6 cellular contexts compared by ENCODE assay signal in genomic region chr7:101105248-101105647, GRCh38. TPM values are rescaled to one million over a fixed set of nuclear protein-coding genes. Genes with fewer than 3 reads are reported as not detected.
DNase-seq lines count a peak whose midpoint lies in the region; ATAC-seq, FAIRE-seq and TF ChIP-seq lines count a peak whose summit lies in the region.
"Not testable (repeated sequence)": the region's sequence is repeated elsewhere in the genome, so short reads cannot be mapped to it uniquely, and the experiment has no call there.

No MANE protein-coding gene starts in this region.

- not testable (repeated sequence) for H4K12ac ChIP-seq in trophoblast cell (ENCODE audit: low read depth, low read length)

- peak overlapping the region; percentile 33 for H2BK12ac ChIP-seq in trophoblast cell (ENCODE audit: low read length)

- CTCF ChIA-PET in A549 (lab: Yijun Ruan, JAX): interaction anchor here (0.9 to 20.0 kb wide), 4 partner anchors 9 to 87 kb away, joined by 3 to 600 read pairs (median 12); partner anchors contain the start of gene SERPINE1
- CTCF ChIA-PET in IMR-90 (lab: Yijun Ruan, JAX); K562 (lab: Yijun Ruan, JAX; ENCODE audit: low intra/inter-chr PET ratio): not testable (repeated sequence)

- peak overlapping the region; percentile 94 to 99 for H3K27ac ChIP-seq in A549
- not testable (repeated sequence) for H3K27ac ChIP-seq in IMR-90 (ENCODE audit: insufficient read depth, low read length); K562 (ENCODE audit: extremely low read depth, low read depth, low read length); trophoblast cell (ENCODE audit: low read depth, low read length)
- H3K27ac ChIP-seq in foreskin keratinocyte: peak overlapping the region; percentile 48
- peak overlapping the region in 2 of 3 donors; percentile 94 to 98 for H3K27ac ChIP-seq in right lobe of liver

- peak overlapping the region; percentile 82 for H2AFZ ChIP-seq in IMR-90 (replicated peaks; ENCODE audit: low read length, poor library complexity)
- H2AFZ ChIP-seq in K562 (ENCODE audit: low read depth, low read length): 0 out of 2 replicates have a peak overlapping the region, but pooled peaks have one; percentile 43
- H2AFZ ChIP-seq in trophoblast cell (ENCODE audit: insufficient read depth, low read length, poor library complexity): not testable (repeated sequence)

- not testable (repeated sequence) for TF ChIP-seq CTCF in A549 (IDR thresholded peaks at IDR 0.05); IMR-90 (conservative IDR thresholded peaks at IDR 0.05; ENCODE audit: low read depth, low read length); K562 (IDR thresholded peaks at IDR 0.05 in 2 of 3, conservative IDR thresholded peaks at IDR 0.05 in 1 of 3; ENCODE audit: insufficient read depth in 2 of 3, low read depth in 1 of 3, low read length in 3 of 3); foreskin keratinocyte (conservative IDR thresholded peaks at IDR 0.05); right lobe of liver (IDR thresholded peaks at IDR 0.05)

- not testable (repeated sequence) for H3K79me2 ChIP-seq in K562 (ENCODE audit: control insufficient read depth, insufficient read depth, low read length); trophoblast cell (ENCODE audit: control insufficient read depth, insufficient read depth, low read length, poor library complexity)

- H2BK120ac ChIP-seq in IMR-90 (ENCODE audit: low read depth, low read length): peak overlapping the region; percentile 80
- H2BK120ac ChIP-seq in trophoblast cell (ENCODE audit: insufficient read depth, low read length, poor library complexity): not testable (repeated sequence)

- TF ChIP-seq RAD21 in A549 (conservative IDR thresholded peaks at IDR 0.05 in 1 of 2, IDR thresholded peaks at IDR 0.05 in 1 of 2); IMR-90 (IDR thresholded peaks at IDR 0.05; ENCODE audit: low read length); K562 (CRISPR knock-in tag; conservative IDR thresholded peaks at IDR 0.05 in 1 of 2, IDR thresholded peaks at IDR 0.05 in 1 of 2): not testable (repeated sequence)

- peak overlapping the region; percentile 33; the same call in 1 of the 2 replicates for H3K23ac ChIP-seq in IMR-90 (ENCODE audit: low read depth, low read length)
- not testable (repeated sequence) for H3K23ac ChIP-seq in trophoblast cell (ENCODE audit: low read length)

- not testable (repeated sequence) for H3K18ac ChIP-seq in IMR-90 (ENCODE audit: low read depth, low read length); trophoblast cell (ENCODE audit: low read length)

- H3K4me3 ChIP-seq in A549; IMR-90 (ENCODE audit: insufficient read depth, low read depth, low read length); K562; right lobe of liver; trophoblast cell (ENCODE audit: low read depth, low read length): not testable (repeated sequence)

- H3K36me3 ChIP-seq in IMR-90 (ENCODE audit: control insufficient read depth, insufficient read depth, low read length); K562 (ENCODE audit: control insufficient read depth, insufficient read depth, low read length); right lobe of liver; trophoblast cell (ENCODE audit: control insufficient read depth in 1 of 2, insufficient read depth in 2 of 2, low read length in 2 of 2): not testable (repeated sequence)

- H3K4ac ChIP-seq in IMR-90 (ENCODE audit: low read depth, low read length): peak overlapping the region; percentile 78
- H3K4ac ChIP-seq in trophoblast cell (ENCODE audit: low read depth, low read length): not testable (repeated sequence)

- peak overlapping the region; percentile 83 for H4K91ac ChIP-seq in IMR-90 (ENCODE audit: insufficient read depth, low read depth, low read length)
- peak overlapping the region; percentile 25 for H4K91ac ChIP-seq in trophoblast cell (ENCODE audit: low read depth, low read length)

- H2BK5ac ChIP-seq in IMR-90 (ENCODE audit: low read depth, low read length, poor library complexity, severe bottlenecking): peak overlapping the region; percentile 17
- H2BK5ac ChIP-seq in trophoblast cell (ENCODE audit: low read depth, low read length, poor library complexity): not testable (repeated sequence)

- H3K9ac ChIP-seq in IMR-90 (ENCODE audit: low read depth, low read length); K562 (ENCODE audit: insufficient read depth in 1 of 2, low read depth in 2 of 2, low read length in 2 of 2); trophoblast cell (ENCODE audit: low read length): not testable (repeated sequence)

- WGBS in A549 (ENCODE audit: missing lambda C conversion rate): 74% methylated on average over 5 of the region's 5 CpGs
- WGBS in IMR-90 (ENCODE audit: extremely low coverage in 2 of 2, insufficient read length in 1 of 2), 2 experiments: 80% methylated on average over 3 of the region's 5 CpGs; no CpG with 5 or more reads in 1 of the 2 experiments
- 46% methylated on average over 5 of the region's 5 CpGs for WGBS in K562 (ENCODE audit: insufficient coverage, low coverage, missing lambda C conversion rate)
- 77% methylated on average over 4 of the region's 5 CpGs for WGBS in right lobe of liver (ENCODE audit: insufficient coverage, low coverage, low lambda C conversion rate, missing lambda C conversion rate)
- no CpG with 5 or more reads among the region's 5 CpGs for WGBS in trophoblast cell (ENCODE audit: extremely low coverage, insufficient coverage, insufficient read length)

- H2BK20ac ChIP-seq in IMR-90 (ENCODE audit: low read depth, low read length): peak overlapping the region; percentile 75

- not testable (repeated sequence) for BruUV-seq in IMR-90 (replicated peaks; lab: Mats Ljungman, UMichigan); K562 (replicated peaks; lab: Mats Ljungman, UMichigan)

- POLR2A ChIA-PET in A549 (lab: Yijun Ruan, JAX) (interaction anchor here (1.2 to 1.9 kb wide), 2 partner anchors 12 to 21 kb away, joined by 4 to 8 read pairs; partner anchors contain the start of gene SERPINE1), K562 (lab: Yijun Ruan, JAX) (interaction anchor here (1.2 kb wide), 1 partner anchor 9 kb away, joined by 5 read pairs; no protein-coding TSS in a partner anchor)
- POLR2A ChIA-PET in IMR-90 (lab: Charles Lee; ENCODE audit: unreplicated experiment): not testable (repeated sequence)

- H2AK9ac ChIP-seq in IMR-90 (replicated peaks; ENCODE audit: low read depth, low read length, poor library complexity): peak overlapping the region; percentile 90

- H2AK5ac ChIP-seq in IMR-90 (ENCODE audit: low read depth, low read length): peak overlapping the region; percentile 91
- not testable (repeated sequence) for H2AK5ac ChIP-seq in trophoblast cell (ENCODE audit: low read length)

- DNase-seq in A549 (ENCODE audit: low read depth in 1 of 2, low spot score in 1 of 2); IMR-90; K562 (ENCODE audit: extremely low read depth in 1 of 4, low spot score in 3 of 4); foreskin keratinocyte; right lobe of liver; trophoblast cell: not testable (repeated sequence)

- peaks cover 15% of the 10 kb centered on the region for H3K9me1 ChIP-seq in IMR-90 (ENCODE audit: insufficient read depth, low read length)
- not testable (repeated sequence) for H3K9me1 ChIP-seq in K562 (ENCODE audit: control insufficient read depth, insufficient read depth, low read length)

- H4K20me1 ChIP-seq in IMR-90 (ENCODE audit: insufficient read depth, low read length); K562 (replicated peaks; ENCODE audit: control insufficient read depth, insufficient read depth, low read length): not testable (repeated sequence)

- H3K4me2 ChIP-seq in A549; IMR-90 (ENCODE audit: low read depth, low read length); K562 (ENCODE audit: insufficient read depth, low read length); trophoblast cell (ENCODE audit: low read length): not testable (repeated sequence)

- intact Hi-C loops in IMR-90 (cut with micrococcal nuclease); K562 (cut with micrococcal nuclease); right lobe of liver (cut with DNase I): not testable (repeated sequence)

- not testable (repeated sequence) for TF ChIP-seq EP300 in A549 (IDR thresholded peaks at IDR 0.05); K562 (IDR thresholded peaks at IDR 0.05; ENCODE audit: low read length)

- FAIRE-seq in A549 (lab: Jason Lieb, UNC); K562 (lab: Jason Lieb, UNC): not testable (repeated sequence)

- peak overlapping the region; percentile 91 for H2BK15ac ChIP-seq in IMR-90 (ENCODE audit: low read depth, low read length)

- not testable (repeated sequence) for H3K9me3 ChIP-seq in A549; IMR-90 (ENCODE audit: control insufficient read depth, insufficient read depth, low read length); K562 (replicated peaks; ENCODE audit: control insufficient read depth, insufficient read depth, low read depth, low read length); right lobe of liver; trophoblast cell (ENCODE audit: insufficient read depth, low read depth, low read length)

- ATAC-seq in A549; IMR-90 (ENCODE audit: low read depth); K562; foreskin keratinocyte; right lobe of liver: not testable (repeated sequence)

- H3K4me1 ChIP-seq in A549 (peaks cover 70% of the 10 kb centered on the region), IMR-90 (ENCODE audit: control insufficient read depth, insufficient read depth, low read length) (peaks cover 18% of the 10 kb centered on the region), K562 (replicated peaks in 1 of 2; ENCODE audit: control insufficient read depth in 2 of 2, insufficient read depth in 2 of 2, low read length in 2 of 2) (peaks cover 28 to 36% of the 10 kb centered on the region in 2 experiments), foreskin keratinocyte (peaks cover 29% of the 10 kb centered on the region), right lobe of liver (peaks cover 0 to 46% (median 20%) of the 10 kb centered on the region in 4 donors), trophoblast cell (ENCODE audit: control insufficient read depth in 1 of 2, insufficient read depth in 2 of 2, low read length in 2 of 2) (peaks cover 17 to 18% of the 10 kb centered on the region in 2 experiments)

- not testable (repeated sequence) for TF ChIP-seq POLR2A in A549 (IDR thresholded peaks at IDR 0.05; ENCODE audit: low read length); IMR-90 (IDR thresholded peaks at IDR 0.05; ENCODE audit: low read depth, low read length); K562 (conservative IDR thresholded peaks at IDR 0.05); right lobe of liver (IDR thresholded peaks at IDR 0.05)

- H4K8ac ChIP-seq in IMR-90 (ENCODE audit: low read depth in 2 of 2, low read length in 2 of 2): peak overlapping the region; percentile 30 to 77; a peak in 2 of 4 replicates
- H4K8ac ChIP-seq in trophoblast cell (ENCODE audit: low read depth, low read length): not testable (repeated sequence)

- dilution Hi-C loops in IMR-90 (cut with HindIII; ENCODE audit: low sequenced_read_pairs, unreplicated experiment): not testable (repeated sequence)

- not testable (repeated sequence) for H4K5ac ChIP-seq in IMR-90 (ENCODE audit: low read depth, low read length)

- H3K79me1 ChIP-seq in IMR-90 (ENCODE audit: low read depth in 1 of 2, low read length in 2 of 2): peaks cover 11 to 38% of the 10 kb centered on the region in 2 experiments; a peak in 3 of 4 replicates
- peaks cover 18% of the 10 kb centered on the region for H3K79me1 ChIP-seq in trophoblast cell (ENCODE audit: low read length)

- not testable (repeated sequence) for H3K27me3 ChIP-seq in IMR-90 (ENCODE audit: control insufficient read depth, insufficient read depth, low read length); K562 (ENCODE audit: control insufficient read depth in 2 of 2, insufficient read depth in 2 of 2, low read length in 2 of 2); foreskin keratinocyte; right lobe of liver; trophoblast cell (ENCODE audit: insufficient read depth, low read length)

- in situ Hi-C loops in IMR-90 (cut with MboI; ENCODE audit: low sequenced_read_pairs): loop anchor here (25.0 kb wide), 1 partner anchor 668 kb away; the partner anchor contains the start of genes MEPCE, PPP1R35 and ZCWPW1
- in situ Hi-C loops in K562 (cut with MboI): not testable (repeated sequence)

- H3K14ac ChIP-seq in IMR-90 (replicated peaks; ENCODE audit: low read depth, low read length): peak overlapping the region; percentile 68; the same call in 1 of the 2 replicates
- H3K14ac ChIP-seq in trophoblast cell (ENCODE audit: low read length): not testable (repeated sequence)

- not testable (repeated sequence) for H3K56ac ChIP-seq in IMR-90 (ENCODE audit: extremely low read depth, insufficient read depth, low read length)

RNA-seq across cellular contexts. Expression of gene TRIM56, which starts 20.0 kb away (rescaled TPM):
- polyA plus RNA-seq in A549 (2011; rRNA removed) (3.9 and 5.2 TPM in 2 replicates), A549 (2017; fragmentation: RNase III; extraction: RNeasy Plus Mini Kit Qiagen cat#74134 plus additional on column Dnase treatment) (15.6 to 17.8 TPM (median 16.5 TPM) in 3 replicates), IMR-90 (2012; rRNA removed) (4.7 and 5.9 TPM in 2 replicates), K562 (2011; rRNA removed) (4.5 and 6.4 TPM in 2 replicates), K562 (2014; fragmentation: Illumina TruSeq; extraction: Trizol) (13.3 and 15.1 TPM in 2 replicates), K562 (2014; fragmentation: Nextera tagmentation; extraction: Ambion mirVana) (1 to 10 TPM; 2.0 to 2.7 TPM), K562 (2014; rRNA removed) (10.3 and 12.5 TPM in 2 replicates), foreskin keratinocyte (5.4 and 5.9 TPM in 2 replicates)
- 3.2 and 4.2 TPM in 2 replicates for polyA plus RNA-seq in A549 (2012; cell fraction: cytosol; rRNA removed)
- 8.2 and 9.8 TPM in 2 replicates for polyA plus RNA-seq in A549 (2012; cell fraction: nucleus; rRNA removed)
- 8.1 and 14.2 TPM in 2 replicates for polyA minus RNA-seq in A549 (2011; rRNA and poly(A)+ RNA removed)
- total RNA-seq in IMR-90 (2012; rRNA removed) (3.9 and 4.4 TPM in 2 replicates), K562 (2014; rRNA removed) (13.3 and 13.8 TPM in 2 replicates), K562 (2014; rRNA removed; fragmentation: Illumina TruSeq; extraction: Trizol) (8.2 and 11.6 TPM in 2 replicates), K562 (2015; rRNA removed; fragmentation: Illumina TruSeq; extraction: Trizol) (10.4 and 12.1 TPM in 2 replicates), K562 (2021) (26.6 and 29.7 TPM in 2 replicates), foreskin keratinocyte (13.2 and 14.6 TPM in 2 replicates), right lobe of liver (10 to 100 TPM in 5 of 6 experiments, 1 to 10 TPM in 1; 9.2 to 19.7 (median 17.6) TPM)
- 2.7 and 2.9 TPM in 2 replicates for polyA plus RNA-seq in IMR-90 (2012; cell fraction: cytosol; rRNA removed)
- 10.6 and 11.6 TPM in 2 replicates for polyA plus RNA-seq in IMR-90 (2012; cell fraction: nucleus; rRNA removed; ENCODE audit: low replicate concordance)
- total RNA-seq in K562 (2011; cell fraction: chromatin; rRNA removed; ENCODE audit: low replicate concordance): 30.8 and 42.4 TPM in 2 replicates
- total RNA-seq in K562 (2011; cell fraction: nucleolus; rRNA removed): 23.3 and 25.4 TPM in 2 replicates
- 26.5 and 28.8 TPM in 2 replicates for total RNA-seq in K562 (2011; cell fraction: nucleoplasm; rRNA removed)
- polyA plus RNA-seq in K562 (2011; cell fraction: cytosol; rRNA removed): 2.3 and 6.2 TPM in 2 replicates
- polyA plus RNA-seq in K562 (2011; cell fraction: nucleus; rRNA removed): 5.8 and 11.0 TPM in 2 replicates
- 23.0 and 23.6 TPM in 2 replicates for polyA plus RNA-seq in K562 (2012)
- polyA minus RNA-seq in K562 (2011; rRNA and poly(A)+ RNA removed): 9.8 and 19.8 TPM in 2 replicates
- 5.8 and 8.5 TPM in 2 replicates for polyA minus RNA-seq in K562 (2011; cell fraction: cytosol; rRNA and poly(A)+ RNA removed)
- polyA minus RNA-seq in K562 (2011; cell fraction: nucleus; rRNA and poly(A)+ RNA removed): 7.5 and 7.7 TPM in 2 replicates
- 5.4 and 5.8 TPM in 2 replicates for polyA plus RNA-seq in trophoblast cell (2013)

RNA-seq across cellular contexts. Expression of gene SERPINE1, which starts 21.7 kb away (rescaled TPM):
- polyA plus RNA-seq in A549 (2011; rRNA removed) (300 and 355 TPM in 2 replicates), A549 (2017; fragmentation: RNase III; extraction: RNeasy Plus Mini Kit Qiagen cat#74134 plus additional on column Dnase treatment) (286 to 399 TPM (median 346 TPM) in 3 replicates), IMR-90 (2012; rRNA removed) (2,783 and 2,870 TPM in 2 replicates), K562 (2011; rRNA removed) (2.2 and 4.8 TPM in 2 replicates), K562 (2014; fragmentation: Illumina TruSeq; extraction: Trizol) (1.0 and 1.1 TPM in 2 replicates), K562 (2014; fragmentation: Nextera tagmentation; extraction: Ambion mirVana) (1 to 10 TPM in 1 of 2 experiments, under 1 TPM in 1; 0.89 to 1.6 TPM), K562 (2014; rRNA removed) (0.54 and 0.62 TPM in 2 replicates), foreskin keratinocyte (170 and 271 TPM in 2 replicates)
- 315 and 419 TPM in 2 replicates for polyA plus RNA-seq in A549 (2012; cell fraction: cytosol; rRNA removed)
- polyA plus RNA-seq in A549 (2012; cell fraction: nucleus; rRNA removed): 684 and 700 TPM in 2 replicates
- 377 and 382 TPM in 2 replicates for polyA minus RNA-seq in A549 (2011; rRNA and poly(A)+ RNA removed)
- total RNA-seq in IMR-90 (2012; rRNA removed) (1,441 and 1,485 TPM in 2 replicates), K562 (2014; rRNA removed) (0.73 and 0.91 TPM in 2 replicates), K562 (2014; rRNA removed; fragmentation: Illumina TruSeq; extraction: Trizol) (0.44 and 0.67 TPM in 2 replicates), K562 (2015; rRNA removed; fragmentation: Illumina TruSeq; extraction: Trizol) (0.22 and 0.23 TPM in 2 replicates), K562 (2021) (0.98 and 1.3 TPM in 2 replicates), foreskin keratinocyte (265 and 427 TPM in 2 replicates), right lobe of liver (100 to 1,000 TPM in 3 of 6 experiments, 10 to 100 TPM in 2, 1 to 10 TPM in 1; 5.4 to 497 (median 98.6) TPM)
- 1,325 and 1,597 TPM in 2 replicates for polyA plus RNA-seq in IMR-90 (2012; cell fraction: cytosol; rRNA removed)
- polyA plus RNA-seq in IMR-90 (2012; cell fraction: nucleus; rRNA removed; ENCODE audit: low replicate concordance): 924 and 1,074 TPM in 2 replicates
- total RNA-seq in K562 (2011; cell fraction: chromatin; rRNA removed; ENCODE audit: low replicate concordance): 3.1 and 8.6 TPM in 2 replicates
- total RNA-seq in K562 (2011; cell fraction: nucleolus; rRNA removed): 5.8 and 14.3 TPM in 2 replicates
- 5.1 and 8.0 TPM in 2 replicates for total RNA-seq in K562 (2011; cell fraction: nucleoplasm; rRNA removed)
- 3.0 and 10.7 TPM in 2 replicates for polyA plus RNA-seq in K562 (2011; cell fraction: cytosol; rRNA removed)
- 1.2 and 5.4 TPM in 2 replicates for polyA plus RNA-seq in K562 (2011; cell fraction: nucleus; rRNA removed)
- 2.2 and 4.3 TPM in 2 replicates for polyA plus RNA-seq in K562 (2012)
- polyA minus RNA-seq in K562 (2011; rRNA and poly(A)+ RNA removed): 1.5 and 6.2 TPM in 2 replicates
- polyA minus RNA-seq in K562 (2011; cell fraction: cytosol; rRNA and poly(A)+ RNA removed): 5.0 and 5.4 TPM in 2 replicates
- polyA minus RNA-seq in K562 (2011; cell fraction: nucleus; rRNA and poly(A)+ RNA removed): 0.44 and 1.6 TPM in 2 replicates
- 148 and 173 TPM in 2 replicates for polyA plus RNA-seq in trophoblast cell (2013)

RNA-seq across cellular contexts. Expression of gene AP1S1, which starts 49.0 kb away (rescaled TPM):
- polyA plus RNA-seq in A549 (2011; rRNA removed): 107 and 128 TPM in 2 replicates
- polyA plus RNA-seq in A549 (2012; cell fraction: cytosol; rRNA removed): 163 and 166 TPM in 2 replicates
- polyA plus RNA-seq in A549 (2012; cell fraction: nucleus; rRNA removed): 79.8 and 104 TPM in 2 replicates
- 181 to 187 TPM (median 182 TPM) in 3 replicates for polyA plus RNA-seq in A549 (2017; fragmentation: RNase III; extraction: RNeasy Plus Mini Kit Qiagen cat#74134 plus additional on column Dnase treatment)
- 48.5 and 54.1 TPM in 2 replicates for polyA minus RNA-seq in A549 (2011; rRNA and poly(A)+ RNA removed)
- 233 and 295 TPM in 2 replicates for total RNA-seq in IMR-90 (2012; rRNA removed)
- 178 and 187 TPM in 2 replicates for polyA plus RNA-seq in IMR-90 (2012; rRNA removed)
- polyA plus RNA-seq in IMR-90 (2012; cell fraction: cytosol; rRNA removed): 282 and 325 TPM in 2 replicates
- 110 and 121 TPM in 2 replicates for polyA plus RNA-seq in IMR-90 (2012; cell fraction: nucleus; rRNA removed; ENCODE audit: low replicate concordance)
- total RNA-seq in K562 (2011; cell fraction: chromatin; rRNA removed; ENCODE audit: low replicate concordance): 16.8 and 29.1 TPM in 2 replicates
- total RNA-seq in K562 (2011; cell fraction: nucleolus; rRNA removed): 29.0 and 30.9 TPM in 2 replicates
- 25.1 and 27.9 TPM in 2 replicates for total RNA-seq in K562 (2011; cell fraction: nucleoplasm; rRNA removed)
- 149 and 163 TPM in 2 replicates for total RNA-seq in K562 (2014; rRNA removed)
- total RNA-seq in K562 (2014; rRNA removed; fragmentation: Illumina TruSeq; extraction: Trizol): 68.6 and 77.7 TPM in 2 replicates
- total RNA-seq in K562 (2015; rRNA removed; fragmentation: Illumina TruSeq; extraction: Trizol): 71.8 and 71.9 TPM in 2 replicates
- total RNA-seq in K562 (2021): 89.4 and 91.2 TPM in 2 replicates
- polyA plus RNA-seq in K562 (2011; rRNA removed): 113 and 121 TPM in 2 replicates
- 106 and 108 TPM in 2 replicates for polyA plus RNA-seq in K562 (2011; cell fraction: cytosol; rRNA removed)
- 56.4 and 60.9 TPM in 2 replicates for polyA plus RNA-seq in K562 (2011; cell fraction: nucleus; rRNA removed)
- 106 and 166 TPM in 2 replicates for polyA plus RNA-seq in K562 (2012)
- 79.8 and 104 TPM in 2 replicates for polyA plus RNA-seq in K562 (2014; fragmentation: Illumina TruSeq; extraction: Trizol)
- 10 to 100 TPM in 1 of 2 experiments, 1 to 10 TPM in 1; 4.4 to 13.6 TPM for polyA plus RNA-seq in K562 (2014; fragmentation: Nextera tagmentation; extraction: Ambion mirVana)
- 125 and 188 TPM in 2 replicates for polyA plus RNA-seq in K562 (2014; rRNA removed)
- 53.4 and 71.7 TPM in 2 replicates for polyA minus RNA-seq in K562 (2011; rRNA and poly(A)+ RNA removed)
- polyA minus RNA-seq in K562 (2011; cell fraction: cytosol; rRNA and poly(A)+ RNA removed): 25.1 and 29.0 TPM in 2 replicates
- 5.1 and 9.2 TPM in 2 replicates for polyA minus RNA-seq in K562 (2011; cell fraction: nucleus; rRNA and poly(A)+ RNA removed)
- 164 and 166 TPM in 2 replicates for total RNA-seq in foreskin keratinocyte
- polyA plus RNA-seq in foreskin keratinocyte: 223 TPM in 2 replicates
- 10 to 100 TPM; 24.0 to 56.5 (median 26.4) TPM for total RNA-seq in right lobe of liver
- 59.2 and 61.3 TPM in 2 replicates for polyA plus RNA-seq in trophoblast cell (2013)
